ENCODE assay signal across 8 cellular contexts in genomic region chr1:32335951-32336867, GRCh38. TPM values are rescaled to one million over a fixed set of nuclear protein-coding genes. Genes with fewer than 3 reads are reported as not detected.
DNase-seq lines count a peak whose midpoint lies in the region; ATAC-seq and TF ChIP-seq lines count a peak whose summit lies in the region.

A gene with protein sequence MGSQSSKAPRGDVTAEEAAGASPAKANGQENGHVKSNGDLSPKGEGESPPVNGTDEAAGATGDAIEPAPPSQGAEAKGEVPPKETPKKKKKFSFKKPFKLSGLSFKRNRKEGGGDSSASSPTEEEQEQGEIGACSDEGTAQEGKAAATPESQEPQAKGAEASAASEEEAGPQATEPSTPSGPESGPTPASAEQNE (minus strand): TSS chr1:32336233. CDS start chr1:32336033, 200 bp downstream.

- H3K36me3 ChIP-seq in uterus, result no peaks in the 10 kb centered on the region

- H3K4me3 Mint-ChIP-seq in T-helper 17 cell, result peak within 1 kb of the TSS; percentile 85

- H3K4me1 Mint-ChIP-seq in T-helper 17 cell, result peaks cover 42% of the 10 kb centered on the region

- no peaks in the 10 kb centered on the region for H3K27me3 ChIP-seq in right cardiac atrium (ENCODE audit: control insufficient read depth, insufficient read depth)
- H3K27me3 ChIP-seq in uterus, result no peaks in the 10 kb centered on the region

- no peaks in the 10 kb centered on the region for H3K36me3 Mint-ChIP-seq in T-helper 17 cell (ENCODE audit: low read depth)

- peak; percentile 40 for ATAC-seq in GM21825 (IDR thresholded peaks at IDR 0.05; ENCODE audit: unreplicated experiment)
- peak; percentile 61 for ATAC-seq in T-helper 17 cell
- peak; percentile 67 to 71 for ATAC-seq in right cardiac atrium

- H3K27me3 Mint-ChIP-seq in T-helper 17 cell, result no peaks in the 10 kb centered on the region

- H3K9me3 ChIP-seq in T-helper 17 cell (ENCODE audit: control insufficient read depth, low read length, poor library complexity, severe bottlenecking), result no peaks in the 10 kb centered on the region
- no peaks in the 10 kb centered on the region for H3K9me3 ChIP-seq in right cardiac atrium (ENCODE audit: control insufficient read depth, low read length)
- no peaks in the 10 kb centered on the region for H3K9me3 ChIP-seq in uterus

- peak within 1 kb of the TSS; percentile 60 for H3K4me3 ChIP-seq in NB4 (ENCODE audit: low read depth, low read length)
- H3K4me3 ChIP-seq in right cardiac atrium (ENCODE audit: low read length), result peak within 1 kb of the TSS; percentile 93
- peak within 1 kb of the TSS; percentile 45 to 81 for H3K4me3 ChIP-seq in uterus

- peak within 1 kb of the TSS; percentile 53 for H3K27ac Mint-ChIP-seq in T-helper 17 cell

- TF ChIP-seq POLR2A in NB4 (IDR thresholded peaks at IDR 0.05; ENCODE audit: extremely low read depth, insufficient read length), result peak; percentile 82
- TF ChIP-seq POLR2A in uterus (IDR thresholded peaks at IDR 0.05), result peak; percentile 85 to 89

- TF ChIP-seq CTCF in NB4 (IDR thresholded peaks at IDR 0.05; ENCODE audit: low read depth, low read length) (no peak), uterus (IDR thresholded peaks at IDR 0.05) (no peak)

- 4% methylated on average over 88 of the region's 88 CpGs for WGBS in right cardiac atrium

- intact Hi-C loops in right cardiac atrium (cut with DNase I) (loop anchor here in 1 of 4 donors (10.0 kb wide), 1 partner anchor 121 kb away; no protein-coding TSS in a partner anchor), uterus (cut with DNase I; ENCODE audit: low total_unique reads) (no loop called here)

- peak within 1 kb of the TSS; percentile 68 for H3K27ac ChIP-seq in right cardiac atrium (ENCODE audit: low read length)
- peak within 1 kb of the TSS; percentile 72 to 82 for H3K27ac ChIP-seq in uterus

- peaks cover 6% of the 10 kb centered on the region for H3K4me1 ChIP-seq in right cardiac atrium (ENCODE audit: control insufficient read depth, insufficient read depth, low read length)
- H3K4me1 ChIP-seq in uterus, result peaks cover 0 to 4% of the 10 kb centered on the region in 2 donors

- DNase-seq in DMS153 treated with DMSO at 0.1 percent for 48 hours (lab: John Stamatoyannopoulos, UW; ENCODE audit: unreplicated experiment), result peak; percentile 85
- DNase-seq in NB4 (ENCODE audit: low read depth), result peak; percentile 83
- DNase-seq in T-helper 17 cell, result peak; percentile 81 to 86 (median 83)
- peak; percentile 38 for DNase-seq in amniotic epithelial cell (ENCODE audit: low read depth)
- DNase-seq in right cardiac atrium, result peak; percentile 90 to 96 (median 95)
- DNase-seq in putamen (ENCODE audit: low spot score), result peak; percentile 86
- peak; percentile 87 to 88 for DNase-seq in uterus

RNA-seq across cellular contexts. Expression of the gene that starts here (rescaled TPM):
- total RNA-seq in T-helper 17 cell, result 10 to 100 TPM; 18.4 to 24.4 TPM
- 10 to 100 TPM; 14.5 to 52.7 (median 40.2) TPM for total RNA-seq in right cardiac atrium
- 30.6 TPM for polyA plus RNA-seq in right cardiac atrium
- total RNA-seq in uterus, result 10 to 100 TPM; 14.7 to 93.3 (median 53.0) TPM

Comparison
In these comparisons a context has a peak if more than half of its experiments do, and no peak if none do; other contexts are left out.
1. Peak in every context shown above with its lines: DNase-seq, ATAC-seq, H3K4me3 ChIP-seq and H3K27ac ChIP-seq.
2. DNase-seq: peak in every context shown above with its lines; median percentile 95 in right cardiac atrium; 88 in uterus; 86 in putamen; 85 in DMS153 treated with DMSO at 0.1 percent for 48 hours; 83 in NB4; 83 in T-helper 17 cell; 38 in amniotic epithelial cell.